Comparison of ENCODE assay signal across 9 cellular contexts in the genomic region with DNA sequence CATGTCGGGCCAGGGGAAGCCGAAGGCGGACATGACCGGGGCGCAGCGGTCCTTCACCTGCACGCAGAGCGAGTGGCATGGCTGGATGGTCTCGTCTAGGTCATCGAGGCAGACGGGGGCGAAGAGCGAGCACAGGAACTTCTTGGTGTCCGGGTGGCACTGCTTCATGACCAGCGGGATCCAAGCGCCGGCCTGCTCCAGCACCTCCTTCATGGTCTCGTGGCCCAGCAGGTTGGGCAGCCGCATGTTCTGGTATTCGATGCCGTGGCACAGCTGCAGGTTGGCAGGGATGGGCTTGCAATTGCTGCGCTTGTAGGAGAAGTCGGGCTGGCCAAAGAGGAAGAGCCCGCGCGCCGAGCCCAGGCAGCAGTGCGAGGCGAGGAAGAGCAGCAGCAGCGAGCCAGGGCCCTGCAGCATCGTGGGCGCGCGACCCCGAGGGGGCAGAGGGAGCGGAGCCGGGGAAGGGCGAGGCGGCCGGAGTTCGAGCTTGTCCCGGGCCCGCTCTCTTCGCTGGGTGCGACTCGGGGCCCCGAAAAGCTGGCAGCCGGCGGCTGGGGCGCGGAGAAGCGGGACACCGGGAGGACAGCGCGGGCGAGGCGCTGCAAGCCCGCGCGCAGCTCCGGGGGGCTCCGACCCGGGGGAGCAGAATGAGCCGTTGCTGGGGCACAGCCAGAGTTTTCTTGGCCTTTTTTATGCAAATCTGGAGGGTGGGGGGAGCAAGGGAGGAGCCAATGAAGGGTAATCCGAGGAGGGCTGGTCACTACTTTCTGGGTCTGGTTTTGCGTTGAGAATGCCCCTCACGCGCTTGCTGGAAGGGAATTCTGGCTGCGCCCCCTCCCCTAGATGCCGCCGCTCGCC. TPM values are rescaled to one million over a fixed set of nuclear protein-coding genes. Genes with fewer than 3 reads are reported as not detected.
DNase-seq lines count a peak whose midpoint lies in the region; ATAC-seq and TF ChIP-seq lines count a peak whose summit lies in the region.
"Had no signal": no experiment of that assay in that cellular context is flagged by ENCODE, and none has a peak within 500 bp of the region (broad histone marks: within the 10 kb centered on the region; RNA-seq: fewer than 3 reads in every experiment).

A gene with protein sequence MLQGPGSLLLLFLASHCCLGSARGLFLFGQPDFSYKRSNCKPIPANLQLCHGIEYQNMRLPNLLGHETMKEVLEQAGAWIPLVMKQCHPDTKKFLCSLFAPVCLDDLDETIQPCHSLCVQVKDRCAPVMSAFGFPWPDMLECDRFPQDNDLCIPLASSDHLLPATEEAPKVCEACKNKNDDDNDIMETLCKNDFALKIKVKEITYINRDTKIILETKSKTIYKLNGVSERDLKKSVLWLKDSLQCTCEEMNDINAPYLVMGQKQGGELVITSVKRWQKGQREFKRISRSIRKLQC (minus strand): TSS at position 665 of the 858 bp plus-strand sequence. CDS start 248 bp downstream, at position 417.

- peaks cover 40% of the 10 kb centered on the region for H3K4me1 ChIP-seq in CD8-positive, alpha-beta memory T cell (ENCODE audit: insufficient read depth, low read length)
- H3K4me1 ChIP-seq in cardiac muscle cell (ENCODE audit: low read depth) (no peaks in the 10 kb centered on the region), trophoblast cell (ENCODE audit: control insufficient read depth in 1 of 2, insufficient read depth in 2 of 2, low read length in 2 of 2) (peaks cover 41% of the 10 kb centered on the region in 2 experiments)

- H3K36me3 Mint-ChIP-seq in CD8-positive, alpha-beta memory T cell, result no peaks in the 10 kb centered on the region

- H3K18ac ChIP-seq in trophoblast cell (ENCODE audit: low read length), result peak within 1 kb of the TSS; percentile 33

- H3K4me3 Mint-ChIP-seq in CD8-positive, alpha-beta memory T cell, result peak within 1 kb of the TSS; percentile 9 to 78 (median 59)

- no peak within 1 kb of the TSS for H3K4ac ChIP-seq in trophoblast cell (ENCODE audit: low read depth, low read length)

- peak within 1 kb of the TSS; percentile 43 for H2BK12ac ChIP-seq in trophoblast cell (ENCODE audit: low read length)

- no peak for TF ChIP-seq CTCF in cardiac muscle cell (IDR thresholded peaks at IDR 0.05; ENCODE audit: low read depth, low read length)

- peaks cover 2% of the 10 kb centered on the region for H3K79me2 ChIP-seq in trophoblast cell (ENCODE audit: control insufficient read depth, insufficient read depth, low read length, poor library complexity)

- ATAC-seq in GM18519 (IDR thresholded peaks at IDR 0.05; ENCODE audit: low FRiP score, unreplicated experiment), result no peak

- H3K4me3 ChIP-seq in CD8-positive, alpha-beta memory T cell (ENCODE audit: low read length), result no peak within 1 kb of the TSS
- H3K4me3 ChIP-seq in cardiac muscle cell (peak within 1 kb of the TSS; percentile 22), trophoblast cell (ENCODE audit: low read depth, low read length) (peak within 1 kb of the TSS; percentile 66)

- H3K4me1 Mint-ChIP-seq in CD8-positive, alpha-beta memory T cell, result peaks cover 26 to 54% (median 44%) of the 10 kb centered on the region in 3 donors

- peaks cover 8% of the 10 kb centered on the region for H3K79me1 ChIP-seq in trophoblast cell (ENCODE audit: low read length)

- peaks cover 66 to 84% of the 10 kb centered on the region in 2 donors for H3K27me3 Mint-ChIP-seq in CD8-positive, alpha-beta memory T cell

- peak within 1 kb of the TSS; percentile 57 for H3K4me2 ChIP-seq in trophoblast cell (ENCODE audit: low read length)

- no peak within 1 kb of the TSS for H2AK5ac ChIP-seq in trophoblast cell (ENCODE audit: low read length)

- peak within 1 kb of the TSS; percentile 6 for H4K12ac ChIP-seq in trophoblast cell (ENCODE audit: low read depth, low read length)

- peak within 1 kb of the TSS; percentile 66 for H4K91ac ChIP-seq in trophoblast cell (ENCODE audit: low read depth, low read length)

- H4K8ac ChIP-seq in trophoblast cell (ENCODE audit: low read depth, low read length), result peak within 1 kb of the TSS; percentile 23

- H3K27ac ChIP-seq in CD8-positive, alpha-beta memory T cell (ENCODE audit: low read depth, low read length), result no peak within 1 kb of the TSS
- H3K27ac ChIP-seq in cardiac muscle cell (no peak within 1 kb of the TSS), trophoblast cell (ENCODE audit: low read depth, low read length) (no peak within 1 kb of the TSS)

- WGBS in trophoblast cell (ENCODE audit: extremely low coverage, insufficient coverage, insufficient read length), result no CpG with 5 or more reads among the region's 72 CpGs

- no peaks in the 10 kb centered on the region for H3K9me3 ChIP-seq in CD8-positive, alpha-beta memory T cell (ENCODE audit: low read length)
- H3K9me3 ChIP-seq in cardiac muscle cell (ENCODE audit: low read depth), result no peaks in the 10 kb centered on the region
- H3K9me3 ChIP-seq in trophoblast cell (ENCODE audit: insufficient read depth, low read depth, low read length), result peaks cover 2% of the 10 kb centered on the region

- no peaks in the 10 kb centered on the region for H3K9me3 Mint-ChIP-seq in CD8-positive, alpha-beta memory T cell

- POLR2A ChIA-PET in CD8-positive, alpha-beta memory T cell (lab: Charles Lee), result no interaction called here

- H3K27me3 ChIP-seq in CD8-positive, alpha-beta memory T cell (ENCODE audit: insufficient read depth, low read length, poor library complexity, severe bottlenecking), result peaks cover 43% of the 10 kb centered on the region
- H3K27me3 ChIP-seq in cardiac muscle cell, result peaks cover 64% of the 10 kb centered on the region
- H3K27me3 ChIP-seq in trophoblast cell (ENCODE audit: insufficient read depth, low read length), result peaks cover 37% of the 10 kb centered on the region

- H3K9ac ChIP-seq in trophoblast cell (ENCODE audit: low read length), result no peak within 1 kb of the TSS

- no peak for DNase-seq in CD8-positive, alpha-beta memory T cell
- DNase-seq in RPMI7951 (ENCODE audit: low read depth) (peak; percentile 46), cardiac muscle cell (ENCODE audit: low read depth in 1 of 2, low spot score in 1 of 2) (peak in 1 of 2 donors; percentile 53), trophoblast cell (no peak), NCI-H524 treated with DMSO at 0.1 percent for 48 hours (lab: John Stamatoyannopoulos, UW) (no peak), OCI-M2 (lab: John Stamatoyannopoulos, UW; ENCODE audit: unreplicated experiment) (no peak)
- no peak for DNase-seq in stimulated activated CD4-positive, alpha-beta T cell treated with anti-CD3 and anti-CD28 coated beads, Interleukin-1b, Interleukin-23, amount 100 ng/mL, for 48 hours
- DNase-seq: NCI-H1694 treated with DMSO at 0.1 percent for 48 hours had no signal

- peak within 1 kb of the TSS; percentile 47 for H2AFZ ChIP-seq in trophoblast cell (ENCODE audit: insufficient read depth, low read length, poor library complexity)

- peak within 1 kb of the TSS; percentile 33 for H2BK5ac ChIP-seq in trophoblast cell (ENCODE audit: low read depth, low read length, poor library complexity)

- H3K23ac ChIP-seq in trophoblast cell (ENCODE audit: low read length), result no peak within 1 kb of the TSS

- H3K27ac Mint-ChIP-seq in CD8-positive, alpha-beta memory T cell, result peak within 1 kb of the TSS in 1 of 8 donors; percentile 47

- no peaks in the 10 kb centered on the region for H3K36me3 ChIP-seq in CD8-positive, alpha-beta memory T cell (ENCODE audit: insufficient read depth, low read length)
- H3K36me3 ChIP-seq in cardiac muscle cell (no peaks in the 10 kb centered on the region), trophoblast cell (ENCODE audit: control insufficient read depth in 1 of 2, insufficient read depth in 2 of 2, low read length in 2 of 2) (no peaks in the 10 kb centered on the region)

- H2BK120ac ChIP-seq in trophoblast cell (ENCODE audit: insufficient read depth, low read length, poor library complexity), result peak within 1 kb of the TSS; percentile 7

- H3K14ac ChIP-seq in trophoblast cell (ENCODE audit: low read length), result peak within 1 kb of the TSS; percentile 24

- CTCF ChIA-PET in CD8-positive, alpha-beta memory T cell (lab: Charles Lee), result no interaction called here

RNA-seq across cellular contexts. Expression of the gene that starts here (rescaled TPM):
- total RNA-seq in CD8-positive, alpha-beta memory T cell, result under 1 TPM in 1 of 2 experiments, not detected in 1; 0.11 TPM
- polyA plus RNA-seq in CD8-positive, alpha-beta memory T cell, result not detected
- total RNA-seq in RPMI7951 (2014; rRNA removed; shearing (Covaris generic)), result 10.5 and 14.9 TPM in 2 replicates
- total RNA-seq in cardiac muscle cell, result 0.30 and 1.7 TPM in 2 replicates
- 1.8 and 5.0 TPM in 2 replicates for polyA plus RNA-seq in cardiac muscle cell
- 104 and 114 TPM in 2 replicates for polyA plus RNA-seq in trophoblast cell (2013)
